ENCODE assay signal across 11 cellular contexts in the genomic region with DNA sequence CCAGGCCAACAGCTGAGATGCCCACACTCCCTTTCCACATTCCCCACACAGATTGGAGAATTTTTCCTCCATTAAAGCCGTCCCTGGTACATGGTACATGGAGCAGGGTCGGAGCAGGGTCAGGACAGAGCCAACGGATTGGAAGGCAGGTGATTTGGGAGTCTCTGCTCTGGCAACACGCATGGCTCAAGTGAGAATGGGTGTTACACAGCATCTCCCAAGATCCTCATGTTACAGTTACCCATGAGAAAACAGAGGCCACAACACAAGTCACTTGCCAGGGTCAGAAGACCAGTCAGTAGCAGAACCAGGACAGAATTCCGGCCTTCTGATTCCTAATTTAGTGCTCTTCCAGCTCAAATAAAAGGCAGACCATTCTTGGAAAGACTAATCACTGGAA. TPM values are rescaled to one million over a fixed set of nuclear protein-coding genes. Genes with fewer than 3 reads are reported as not detected.
A peak's percentile ranks its signal among the peaks of the same experiment; 100 is the strongest.
DNase-seq lines count a peak whose midpoint lies in the region; TF ChIP-seq lines count a peak whose summit lies in the region.
"Had no signal": no experiment of that assay in that cellular context is flagged by ENCODE, and none has a peak within 500 bp of the region (broad histone marks: within the 10 kb centered on the region; RNA-seq: fewer than 3 reads in every experiment).

No MANE protein-coding gene starts in this region.

- H3K27ac ChIP-seq in adrenal gland: peak overlapping the region; percentile 81 to 94 (median 92)
- H3K27ac ChIP-seq in osteoblast (ENCODE audit: low read depth, low read length): peak overlapping the region; percentile 94
- peak overlapping the region; percentile 57 to 75 (median 68) for H3K27ac ChIP-seq in transverse colon
- H3K27ac ChIP-seq: KMS-11 had no signal

- peak overlapping the region; percentile 27 for H3K4me2 ChIP-seq in osteoblast (ENCODE audit: insufficient read depth, low read length)
- H3K4me2 ChIP-seq: KMS-11 had no signal

- no peak overlapping the region for H3K4me3 Mint-ChIP-seq in activated T-helper 1 cell treated with anti-CD3 and anti-CD28 coated beads, Interleukin-12 subunit alpha, Interleukin-12 subunit beta, Interleukin-2, Interleukin-4 antibody, amounts not matched to agents 30 ng/mL and 10 ng/mL and 1 ng/mL, durations not matched to agents 14 hours and 24 hours and 36 hours
- H3K4me3 Mint-ChIP-seq: memory B cell had no signal

- no peaks in the 10 kb centered on the region for H3K79me2 ChIP-seq in osteoblast (ENCODE audit: insufficient read depth, low read length)

- TF ChIP-seq CTCF in adrenal gland (IDR thresholded peaks at IDR 0.05) (no peak), fibroblast of pulmonary artery (IDR thresholded peaks at IDR 0.05; ENCODE audit: low read length, missing control alignments) (no peak), osteoblast (IDR thresholded peaks at IDR 0.05; ENCODE audit: extremely low read depth, low read depth, low read length) (no peak), transverse colon (IDR thresholded peaks at IDR 0.05) (no peak)

- peaks cover 0 to 15% of the 10 kb centered on the region in 2 donors for H3K36me3 ChIP-seq in adrenal gland (replicated peaks in 1 of 2)
- peaks cover 3% of the 10 kb centered on the region for H3K36me3 ChIP-seq in osteoblast (ENCODE audit: insufficient read depth, low read length)
- H3K36me3 ChIP-seq in transverse colon: peaks cover 0 to 5% (median 2%) of the 10 kb centered on the region in 4 donors

- in situ Hi-C loops in transverse colon (cut with MboI; ENCODE audit: low pct_ligation_motif_present in 1 of 4, low pct_unique_long_range_greater_than_20kb in 1 of 4, low sequenced_read_pairs in 3 of 4): no loop called here

- no peaks in the 10 kb centered on the region for H3K9me3 Mint-ChIP-seq in activated T-helper 1 cell treated with anti-CD3 and anti-CD28 coated beads, Interleukin-12 subunit alpha, Interleukin-12 subunit beta, Interleukin-2, Interleukin-4 antibody, amounts not matched to agents 30 ng/mL and 10 ng/mL and 1 ng/mL, durations not matched to agents 14 hours and 24 hours and 36 hours
- H3K9me3 Mint-ChIP-seq: memory B cell had no signal

- no peak overlapping the region for H3K27ac Mint-ChIP-seq in activated T-helper 1 cell treated with anti-CD3 and anti-CD28 coated beads, Interleukin-12 subunit alpha, Interleukin-12 subunit beta, Interleukin-2, Interleukin-4 antibody, amounts not matched to agents 30 ng/mL and 10 ng/mL and 1 ng/mL, durations not matched to agents 14 hours and 24 hours and 36 hours
- H3K27ac Mint-ChIP-seq: memory B cell had no signal

- no peaks in the 10 kb centered on the region for H3K4me1 Mint-ChIP-seq in activated T-helper 1 cell treated with anti-CD3 and anti-CD28 coated beads, Interleukin-12 subunit alpha, Interleukin-12 subunit beta, Interleukin-2, Interleukin-4 antibody, amounts not matched to agents 30 ng/mL and 10 ng/mL and 1 ng/mL, durations not matched to agents 14 hours and 24 hours and 36 hours (ENCODE audit: low read depth)

- H3K9me3 ChIP-seq in adrenal gland (replicated peaks in 1 of 3) (no peaks in the 10 kb centered on the region), osteoblast (ENCODE audit: low read depth, low read length) (no peaks in the 10 kb centered on the region), transverse colon (no peaks in the 10 kb centered on the region)

- intact Hi-C loops in adrenal gland (cut with DNase I): no loop called here
- intact Hi-C loops in transverse colon (cut with DNase I; ENCODE audit: low total_unique reads): no loop called here
- intact Hi-C loops in activated T-helper 1 cell treated with anti-CD3 and anti-CD28 coated beads, Interleukin-12 subunit alpha, Interleukin-12 subunit beta, Interleukin-2, Interleukin-4 antibody, amounts not matched to agents 30 ng/mL and 10 ng/mL and 1 ng/mL, durations not matched to agents 14 hours and 24 hours and 36 hours (cut with micrococcal nuclease): no loop called here

- DNase-seq in adrenal gland (no peak), fibroblast of pulmonary artery (ENCODE audit: low read depth) (peak; percentile 14), osteoblast (ENCODE audit: insufficient read length, low spot score, missing footprints) (peak; percentile 52), transverse colon (no peak), T-helper 1 cell (no peak)
- DNase-seq in activated T-helper 1 cell treated with anti-CD3 and anti-CD28 coated beads, Interleukin-12 subunit alpha, Interleukin-12 subunit beta, Interleukin-2, Interleukin-4 antibody, amounts not matched to agents 30 ng/mL and 10 ng/mL and 1 ng/mL, durations not matched to agents 14 hours and 24 hours and 36 hours (ENCODE audit: low spot score): no peak
- no peak for DNase-seq in NK-92 treated with Interleukin-12 subunit alpha and Interleukin-12 subunit beta, amount 100 ng/mL, for 24 hours (lab: John Stamatoyannopoulos, UW)
- DNase-seq: NCI-H2107, OCI-M1 had no signal

- H3K27me3 ChIP-seq in adrenal gland: no peaks in the 10 kb centered on the region
- no peaks in the 10 kb centered on the region for H3K27me3 ChIP-seq in osteoblast (ENCODE audit: insufficient read depth, low read length)
- H3K27me3 ChIP-seq in transverse colon: no peaks in the 10 kb centered on the region

- peak overlapping the region; percentile 56 for H2AFZ ChIP-seq in osteoblast (ENCODE audit: low read length)

- TF ChIP-seq EP300 in transverse colon (IDR thresholded peaks at IDR 0.05; ENCODE audit: low read depth): no peak

- H3K27me3 Mint-ChIP-seq in activated T-helper 1 cell treated with anti-CD3 and anti-CD28 coated beads, Interleukin-12 subunit alpha, Interleukin-12 subunit beta, Interleukin-2, Interleukin-4 antibody, amounts not matched to agents 30 ng/mL and 10 ng/mL and 1 ng/mL, durations not matched to agents 14 hours and 24 hours and 36 hours (ENCODE audit: insufficient read depth): no peaks in the 10 kb centered on the region
- H3K27me3 Mint-ChIP-seq: memory B cell had no signal

- H3K4me1 ChIP-seq in adrenal gland (replicated peaks in 1 of 2): peaks cover 4 to 17% of the 10 kb centered on the region in 2 donors
- peaks cover 31% of the 10 kb centered on the region for H3K4me1 ChIP-seq in osteoblast (ENCODE audit: insufficient read depth, low read length)
- no peaks in the 10 kb centered on the region for H3K4me1 ChIP-seq in transverse colon

- peaks cover 9% of the 10 kb centered on the region for H3K36me3 Mint-ChIP-seq in activated T-helper 1 cell treated with anti-CD3 and anti-CD28 coated beads, Interleukin-12 subunit alpha, Interleukin-12 subunit beta, Interleukin-2, Interleukin-4 antibody, amounts not matched to agents 30 ng/mL and 10 ng/mL and 1 ng/mL, durations not matched to agents 14 hours and 24 hours and 36 hours (ENCODE audit: low read depth)

- WGBS in adrenal gland, 4 donors: 64 to 69% (median 66%) methylated on average over 3 to 5 of the region's 5 CpGs
- 78% methylated on average over 5 of the region's 5 CpGs; no CpG with 5 or more reads in 1 of the 2 donors for WGBS in transverse colon (ENCODE audit: low coverage in 1 of 2), 2 donors

- TF ChIP-seq POLR2A in adrenal gland (IDR thresholded peaks at IDR 0.05) (no peak), transverse colon (IDR thresholded peaks at IDR 0.05) (no peak)

- H4K20me1 ChIP-seq in osteoblast (ENCODE audit: insufficient read depth, low read length): no peaks in the 10 kb centered on the region

- H3K4me3 ChIP-seq in adrenal gland: no peak overlapping the region
- H3K4me3 ChIP-seq in fibroblast of pulmonary artery (replicated peaks; ENCODE audit: low read depth, low read length): no peak overlapping the region
- no peak overlapping the region for H3K4me3 ChIP-seq in osteoblast (ENCODE audit: insufficient read depth, low read length)
- H3K4me3 ChIP-seq in transverse colon: no peak overlapping the region

RNA-seq across cellular contexts. Expression of gene F2, which starts 7.7 kb away (rescaled TPM):
- total RNA-seq in adrenal gland (under 1 TPM in 2 of 8 donors, not detected in 6; 0.50 to 0.61 TPM), osteoblast (not detected in 2 replicates), transverse colon (under 1 TPM in 2 of 4 donors, not detected in 2; 0.41 to 0.48 TPM)
- polyA plus RNA-seq in adrenal gland: not detected
- total RNA-seq in activated T-helper 1 cell treated with anti-CD3 and anti-CD28 coated beads, Interleukin-12 subunit alpha, Interleukin-12 subunit beta, Interleukin-2, Interleukin-4 antibody, amounts not matched to agents 30 ng/mL and 10 ng/mL and 1 ng/mL, durations not matched to agents 14 hours and 24 hours and 36 hours: not detected in 2 replicates

RNA-seq across cellular contexts. Expression of gene ZNF408, which starts 10.5 kb away (rescaled TPM):
- total RNA-seq in adrenal gland (10 to 100 TPM in 4 of 8 donors, 1 to 10 TPM in 4; 7.2 to 13.6 (median 9.8) TPM), osteoblast (16.2 and 16.3 TPM in 2 replicates), transverse colon (10 to 100 TPM in 2 of 4 donors, 1 to 10 TPM in 2; 6.0 to 19.3 (median 10.0) TPM)
- polyA plus RNA-seq in adrenal gland: 10 to 100 TPM in 1 of 3 donors, 1 to 10 TPM in 2; 2.2 to 13.8 (median 8.4) TPM
- 12.9 and 13.9 TPM in 2 replicates for total RNA-seq in activated T-helper 1 cell treated with anti-CD3 and anti-CD28 coated beads, Interleukin-12 subunit alpha, Interleukin-12 subunit beta, Interleukin-2, Interleukin-4 antibody, amounts not matched to agents 30 ng/mL and 10 ng/mL and 1 ng/mL, durations not matched to agents 14 hours and 24 hours and 36 hours

RNA-seq across cellular contexts. Expression of gene ARHGAP1, which starts 10.9 kb away (rescaled TPM):
- total RNA-seq in adrenal gland: 100 to 1,000 TPM in 3 of 8 donors, 10 to 100 TPM in 5; 38.7 to 125 (median 94.4) TPM
- 10 to 100 TPM; 29.0 to 52.6 (median 32.5) TPM for polyA plus RNA-seq in adrenal gland
- 88.3 and 100 TPM in 2 replicates for total RNA-seq in osteoblast
- total RNA-seq in transverse colon: 10 to 100 TPM; 48.6 to 69.5 (median 50.9) TPM
- total RNA-seq in activated T-helper 1 cell treated with anti-CD3 and anti-CD28 coated beads, Interleukin-12 subunit alpha, Interleukin-12 subunit beta, Interleukin-2, Interleukin-4 antibody, amounts not matched to agents 30 ng/mL and 10 ng/mL and 1 ng/mL, durations not matched to agents 14 hours and 24 hours and 36 hours: 69.8 and 71.7 TPM in 2 replicates

Comparison
In these comparisons a context has a peak if more than half of its experiments do, and no peak if none do; other contexts are left out.
1. DNase-seq: peak in fibroblast of pulmonary artery (single experiment) and osteoblast (single experiment); none in adrenal gland (0 of 7), transverse colon (single experiment), activated T-helper 1 cell treated with anti-CD3 and anti-CD28 coated beads, Interleukin-12 subunit alpha, Interleukin-12 subunit beta, Interleukin-2, Interleukin-4 antibody, amounts not matched to agents 30 ng/mL and 10 ng/mL and 1 ng/mL, durations not matched to agents 14 hours and 24 hours and 36 hours (single experiment), NK-92 treated with Interleukin-12 subunit alpha and Interleukin-12 subunit beta, amount 100 ng/mL, for 24 hours (single experiment) and T-helper 1 cell (0 of 5).
2. Peak in every context shown above with its lines, with median percentiles within 50 percentile points of each other: H3K27ac ChIP-seq.